In genomic region chr12:80195143-80195726, GRCh38 we compare ENCODE assay signal across 8 cellular contexts.
DNase-seq lines count a peak whose midpoint lies in the region; ATAC-seq, FAIRE-seq and TF ChIP-seq lines count a peak whose summit lies in the region.

No MANE protein-coding gene starts in this region.

- H3K27me3 ChIP-seq in small intestine (ENCODE audit: control insufficient read depth in 2 of 2, insufficient read depth in 2 of 2, low read length in 2 of 2): no peaks in the 10 kb centered on the region

- CTCF ChIA-PET in RWPE1 (lab: Yijun Ruan, JAX): interaction anchor here (0.5 to 1.6 kb wide), 18 partner anchors 8 to 1063 kb away, joined by 3 to 33 read pairs (median 4); no protein-coding TSS in a partner anchor

- ATAC-seq in HG03442 (IDR thresholded peaks at IDR 0.05; ENCODE audit: unreplicated experiment) (peak; percentile 75), GM21737 (IDR thresholded peaks at IDR 0.05; ENCODE audit: unreplicated experiment) (no peak)

- FAIRE-seq in small intestine (lab: Jason Lieb, UNC): no peak

- H3K27ac ChIP-seq in RWPE1 (no peak overlapping the region), small intestine (ENCODE audit: low read depth in 1 of 2, low read length in 1 of 2) (no peak overlapping the region)

- POLR2A ChIA-PET in RWPE1 (lab: Yijun Ruan, JAX; ENCODE audit: low non-redundant PET): no interaction called here

- WGBS in small intestine, 3 donors: 0 to 1% (median 0%) methylated on average over 1 of the region's 1 CpG

- peak; percentile 52 for TF ChIP-seq CTCF in RWPE1 (conservative IDR thresholded peaks at IDR 0.05; ENCODE audit: low read depth)

- H3K4me1 ChIP-seq in small intestine (ENCODE audit: control insufficient read depth in 2 of 2, insufficient read depth in 1 of 2, low read depth in 1 of 2, low read length in 1 of 2): no peaks in the 10 kb centered on the region

- DNase-seq in stimulated activated CD4-positive, alpha-beta T cell treated with anti-CD3 and anti-CD28 coated beads, Interleukin-15, amount 100 ng/mL, for 24 hours: peak; percentile 7
- DNase-seq in stimulated activated CD4-positive, alpha-beta T cell treated with anti-CD3 and anti-CD28 coated beads, Interleukin-2, amount 100 ng/mL, for 48 hours: no peak
- peak; percentile 33 for DNase-seq in RWPE1 (ENCODE audit: low spot score)
- DNase-seq in fibroblast of the conjunctiva (ENCODE audit: low read depth): peak; percentile 65
- DNase-seq in small intestine: peak; percentile 33
- DNase-seq in activated naive CD4-positive, alpha-beta T cell (lab: John Stamatoyannopoulos, UW): no peak

- H3K4me3 ChIP-seq in small intestine (ENCODE audit: low read depth in 1 of 2, low read length in 2 of 2): no peak overlapping the region

- no peaks in the 10 kb centered on the region for H3K36me3 ChIP-seq in small intestine (ENCODE audit: control insufficient read depth in 2 of 2, insufficient read depth in 2 of 2, low read length in 2 of 2)

- H3K9me3 ChIP-seq in small intestine (ENCODE audit: control insufficient read depth, low read depth): no peaks in the 10 kb centered on the region

Comparison
In these comparisons a context has a peak if more than half of its experiments do, and no peak if none do; other contexts are left out.
1. DNase-seq: peak in stimulated activated CD4-positive, alpha-beta T cell treated with anti-CD3 and anti-CD28 coated beads, Interleukin-15, amount 100 ng/mL, for 24 hours (single experiment), RWPE1 (single experiment), fibroblast of the conjunctiva (single experiment) and small intestine (single experiment); none in stimulated activated CD4-positive, alpha-beta T cell treated with anti-CD3 and anti-CD28 coated beads, Interleukin-2, amount 100 ng/mL, for 48 hours (0 of 2) and activated naive CD4-positive, alpha-beta T cell (0 of 4).